In genomic region chr10:18140149-18140956, GRCh38 we compare ENCODE assay signal across 8 cellular contexts. TPM values are rescaled to one million over a fixed set of nuclear protein-coding genes. Genes with fewer than 3 reads are reported as not detected.
DNase-seq lines count a peak whose midpoint lies in the region; ATAC-seq and TF ChIP-seq lines count a peak whose summit lies in the region.

Gene CACNB2, plus strand, starts transcription at chr10:18140424.

- ATAC-seq in GM19395 (IDR thresholded peaks at IDR 0.05; ENCODE audit: unreplicated experiment) (no peak), GM21423 (IDR thresholded peaks at IDR 0.05; ENCODE audit: unreplicated experiment) (no peak), GM21786 (IDR thresholded peaks at IDR 0.05; ENCODE audit: unreplicated experiment) (no peak)

- peaks cover 55% of the 10 kb centered on the region for H3K27me3 Mint-ChIP-seq in progenitor cell of endocrine pancreas

- H3K36me3 Mint-ChIP-seq in progenitor cell of endocrine pancreas (ENCODE audit: insufficient read depth): no peaks in the 10 kb centered on the region

- no peaks in the 10 kb centered on the region for H3K27me3 ChIP-seq in right atrium auricular region

- H3K4me3 ChIP-seq in right atrium auricular region: peak within 1 kb of the TSS; percentile 62 to 67

- H3K27ac Mint-ChIP-seq in progenitor cell of endocrine pancreas: peak within 1 kb of the TSS; percentile 61

- no peaks in the 10 kb centered on the region for H3K36me3 ChIP-seq in right atrium auricular region

- H3K9me3 ChIP-seq in right atrium auricular region: no peaks in the 10 kb centered on the region

- no peaks in the 10 kb centered on the region for H3K9me3 Mint-ChIP-seq in progenitor cell of endocrine pancreas (ENCODE audit: low read depth)

- TF ChIP-seq CTCF in right atrium auricular region (IDR thresholded peaks at IDR 0.05) (peak in 1 of 2 donors; percentile 10), progenitor cell of endocrine pancreas (IDR thresholded peaks at IDR 0.05; ENCODE audit: unreplicated experiment) (peak; percentile 11)

- peaks cover 10% of the 10 kb centered on the region for H3K4me1 Mint-ChIP-seq in progenitor cell of endocrine pancreas (ENCODE audit: low read depth)

- H3K4me3 Mint-ChIP-seq in progenitor cell of endocrine pancreas (ENCODE audit: low read depth): peak within 1 kb of the TSS; percentile 81

- H3K27ac ChIP-seq in right atrium auricular region: peak within 1 kb of the TSS; percentile 85 to 88

- H3K4me1 ChIP-seq in right atrium auricular region: peaks cover 0 to 13% of the 10 kb centered on the region in 2 donors

- DNase-seq in activated T-cell treated with anti-CD3 and anti-CD28 coated beads for 48 hours (ENCODE audit: low read depth) (peak; percentile 1), amygdala (lab: John Stamatoyannopoulos, UW) (peak in 41 of 56 donors; percentile 12 to 76 (median 49)), right atrium auricular region (ENCODE audit: low spot score) (no peak), progenitor cell of endocrine pancreas (ENCODE audit: low spot score, unreplicated experiment) (peak; percentile 59)
- DNase-seq in activated T-cell treated with anti-CD3 and anti-CD28 coated beads, Interleukin-2, amount 50 U/mL, for 1 hour: no peak

RNA-seq across cellular contexts. Expression of gene CACNB2, which starts in this region (rescaled TPM):
- total RNA-seq in right atrium auricular region (10 to 100 TPM; 19.0 to 20.6 TPM), progenitor cell of endocrine pancreas (4.9 and 6.5 TPM in 2 replicates)

Comparison
In these comparisons a context has a peak if more than half of its experiments do, and no peak if none do; other contexts are left out.
1. DNase-seq: peak in activated T-cell treated with anti-CD3 and anti-CD28 coated beads for 48 hours (single experiment), amygdala (41 of 56) and progenitor cell of endocrine pancreas (single experiment); none in activated T-cell treated with anti-CD3 and anti-CD28 coated beads, Interleukin-2, amount 50 U/mL, for 1 hour (single experiment) and right atrium auricular region (single experiment).